ENCODE assay signal across 15 cellular contexts in the genomic region with DNA sequence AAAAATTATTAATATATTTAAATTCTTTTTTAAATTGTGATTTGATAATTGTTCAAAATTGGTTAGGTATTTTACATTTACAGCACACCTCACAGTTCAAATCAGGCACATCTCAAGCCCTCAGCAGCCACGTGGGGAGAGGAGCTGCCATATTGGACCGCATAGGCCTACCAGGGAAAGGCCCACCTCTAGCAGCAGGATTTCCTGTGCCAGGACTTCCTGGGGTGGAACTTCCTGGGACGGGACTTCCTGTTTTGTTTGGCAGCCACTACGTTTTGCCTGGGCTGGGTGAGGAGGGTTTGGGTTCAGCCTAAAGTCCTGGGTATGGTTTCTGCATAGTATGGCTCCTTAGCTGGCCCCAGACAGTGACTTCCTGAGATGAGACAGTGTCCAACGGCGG.
"Had no signal": no experiment of that assay in that cellular context is flagged by ENCODE, and none has a peak within 500 bp of the region (broad histone marks: within the 10 kb centered on the region; RNA-seq: fewer than 3 reads in every experiment).

No MANE protein-coding gene starts in this region.

- ATAC-seq: activated CD4-positive, CD25-positive, alpha-beta regulatory T cell treated with anti-CD3 and anti-CD28 coated beads, Interleukin-2, amount 50 U/mL, for 24 hours; left lung; psoas muscle had no signal

- DNase-seq: activated CD4-positive, alpha-beta T cell treated with anti-CD3 and anti-CD28 coated beads, Interleukin-2, amount 50 U/mL, for 4 hours; activated gamma-delta T cell; activated naive CD8-positive, alpha-beta T cell treated with anti-CD3 and anti-CD28 coated beads, Interleukin-2, amount 10 ng/mL, durations not matched to agents 7 days and 5 days; activated T-cell treated with anti-CD3 and anti-CD28 coated beads, Interleukin-2, amount 50 U/mL, for 48 hours; anterior cingulate cortex; cerebellar nuclear complex; dermis blood vessel endothelial cell; erythroblast; left lung; psoas muscle; stimulated activated CD4-positive, alpha-beta T cell treated with anti-CD3 and anti-CD28 coated beads, Interleukin-12 subunit alpha, Interleukin-12 subunit beta, amount 100 ng/mL, for 4 hours; stimulated activated CD4-positive, alpha-beta T cell treated with anti-CD3 and anti-CD28 coated beads, Interleukin-2, amount 100 ng/mL, for 48 hours; stimulated activated CD8-positive, alpha-beta memory T cell treated with anti-CD3 and anti-CD28 coated beads, Interleukin-4, amount 100 ng/mL, for 48 hours had no signal

- H3K27me3 ChIP-seq: left lung had no signal

- FAIRE-seq: keratinocyte had no signal

- H3K27ac ChIP-seq: left lung, psoas muscle had no signal

- H3K4me1 ChIP-seq: psoas muscle had no signal

- H3K4me3 ChIP-seq: left lung, psoas muscle had no signal

- H3K9me3 ChIP-seq: psoas muscle had no signal

- H3K36me3 ChIP-seq: left lung had no signal
